In the genomic region with DNA sequence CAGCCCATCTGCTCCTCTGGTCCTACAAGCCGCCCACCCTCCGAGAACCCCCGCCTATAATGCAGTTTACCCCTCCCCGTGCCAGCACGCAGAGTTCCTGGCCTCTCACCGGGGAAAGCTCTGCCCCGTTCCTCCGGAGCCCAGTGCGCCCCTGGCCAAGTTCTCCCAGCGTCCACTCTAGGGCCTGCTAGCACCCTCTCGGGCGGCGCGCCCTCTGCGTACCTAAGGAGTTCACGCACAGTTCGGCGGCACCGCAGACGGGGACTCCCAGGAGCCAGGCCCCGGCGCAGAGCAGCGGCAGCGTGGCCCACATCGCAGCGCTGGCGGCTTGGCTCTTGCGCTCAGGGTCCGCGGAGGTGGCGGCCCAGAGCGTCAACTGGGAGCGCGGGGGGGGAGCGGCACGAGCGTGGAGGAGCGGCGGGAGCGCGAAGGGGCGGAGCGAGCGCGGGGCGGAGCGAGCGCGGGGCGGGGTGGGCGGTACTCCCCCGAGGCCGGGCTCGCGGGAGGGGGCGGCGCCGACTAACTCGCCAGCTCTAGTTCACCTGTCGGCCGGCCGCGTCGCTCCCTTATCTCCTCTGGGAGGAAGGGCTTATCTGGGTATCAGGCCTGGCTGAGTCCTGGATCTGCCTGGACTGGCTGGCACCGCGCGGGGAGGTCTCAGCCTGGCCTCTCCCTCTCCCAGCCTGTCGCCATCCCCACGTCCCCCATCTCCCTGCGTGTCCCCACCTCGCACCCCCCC, we compare ENCODE assay signal across 1 cellular context.
TF ChIP-seq lines count a peak whose summit lies in the region.

A gene with protein sequence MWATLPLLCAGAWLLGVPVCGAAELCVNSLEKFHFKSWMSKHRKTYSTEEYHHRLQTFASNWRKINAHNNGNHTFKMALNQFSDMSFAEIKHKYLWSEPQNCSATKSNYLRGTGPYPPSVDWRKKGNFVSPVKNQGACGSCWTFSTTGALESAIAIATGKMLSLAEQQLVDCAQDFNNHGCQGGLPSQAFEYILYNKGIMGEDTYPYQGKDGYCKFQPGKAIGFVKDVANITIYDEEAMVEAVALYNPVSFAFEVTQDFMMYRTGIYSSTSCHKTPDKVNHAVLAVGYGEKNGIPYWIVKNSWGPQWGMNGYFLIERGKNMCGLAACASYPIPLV (minus strand): TSS at position 378 of the 739 bp plus-strand sequence. CDS start 65 bp downstream, at position 313.

TF ChIP-seq in HepG2, 621 proteins besides CTCF, POLR2A, EP300 and RAD21 (continued from another document and continues in another):
- TF ChIP-seq, protein P1, sequence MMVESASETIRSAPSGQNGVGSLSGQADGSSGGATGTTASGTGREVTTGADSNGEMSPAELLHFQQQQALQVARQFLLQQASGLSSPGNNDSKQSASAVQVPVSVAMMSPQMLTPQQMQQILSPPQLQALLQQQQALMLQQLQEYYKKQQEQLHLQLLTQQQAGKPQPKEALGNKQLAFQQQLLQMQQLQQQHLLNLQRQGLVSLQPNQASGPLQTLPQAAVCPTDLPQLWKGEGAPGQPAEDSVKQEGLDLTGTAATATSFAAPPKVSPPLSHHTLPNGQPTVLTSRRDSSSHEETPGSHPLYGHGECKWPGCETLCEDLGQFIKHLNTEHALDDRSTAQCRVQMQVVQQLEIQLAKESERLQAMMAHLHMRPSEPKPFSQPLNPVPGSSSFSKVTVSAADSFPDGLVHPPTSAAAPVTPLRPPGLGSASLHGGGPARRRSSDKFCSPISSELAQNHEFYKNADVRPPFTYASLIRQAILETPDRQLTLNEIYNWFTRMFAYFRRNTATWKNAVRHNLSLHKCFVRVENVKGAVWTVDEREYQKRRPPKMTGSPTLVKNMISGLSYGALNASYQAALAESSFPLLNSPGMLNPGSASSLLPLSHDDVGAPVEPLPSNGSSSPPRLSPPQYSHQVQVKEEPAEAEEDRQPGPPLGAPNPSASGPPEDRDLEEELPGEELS (CRISPR knock-in tag; IDR thresholded peaks at IDR 0.05), result peak; percentile 41; the same call in 1 of the 2 replicates
- TF ChIP-seq ZNF530 (CRISPR knock-in tag; IDR thresholded peaks at IDR 0.05; ENCODE audit: low read depth), result no peak
- TF ChIP-seq, protein P2, sequence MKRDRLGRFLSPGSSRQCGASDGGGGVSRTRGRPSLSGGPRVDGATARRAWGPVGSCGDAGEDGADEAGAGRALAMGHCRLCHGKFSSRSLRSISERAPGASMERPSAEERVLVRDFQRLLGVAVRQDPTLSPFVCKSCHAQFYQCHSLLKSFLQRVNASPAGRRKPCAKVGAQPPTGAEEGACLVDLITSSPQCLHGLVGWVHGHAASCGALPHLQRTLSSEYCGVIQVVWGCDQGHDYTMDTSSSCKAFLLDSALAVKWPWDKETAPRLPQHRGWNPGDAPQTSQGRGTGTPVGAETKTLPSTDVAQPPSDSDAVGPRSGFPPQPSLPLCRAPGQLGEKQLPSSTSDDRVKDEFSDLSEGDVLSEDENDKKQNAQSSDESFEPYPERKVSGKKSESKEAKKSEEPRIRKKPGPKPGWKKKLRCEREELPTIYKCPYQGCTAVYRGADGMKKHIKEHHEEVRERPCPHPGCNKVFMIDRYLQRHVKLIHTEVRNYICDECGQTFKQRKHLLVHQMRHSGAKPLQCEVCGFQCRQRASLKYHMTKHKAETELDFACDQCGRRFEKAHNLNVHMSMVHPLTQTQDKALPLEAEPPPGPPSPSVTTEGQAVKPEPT (CRISPR knock-in tag; IDR thresholded peaks at IDR 0.05; ENCODE audit: low read depth), result 0 out of 2 replicates have a peak, but pooled peaks have one; percentile 68
- TF ChIP-seq, protein P3, sequence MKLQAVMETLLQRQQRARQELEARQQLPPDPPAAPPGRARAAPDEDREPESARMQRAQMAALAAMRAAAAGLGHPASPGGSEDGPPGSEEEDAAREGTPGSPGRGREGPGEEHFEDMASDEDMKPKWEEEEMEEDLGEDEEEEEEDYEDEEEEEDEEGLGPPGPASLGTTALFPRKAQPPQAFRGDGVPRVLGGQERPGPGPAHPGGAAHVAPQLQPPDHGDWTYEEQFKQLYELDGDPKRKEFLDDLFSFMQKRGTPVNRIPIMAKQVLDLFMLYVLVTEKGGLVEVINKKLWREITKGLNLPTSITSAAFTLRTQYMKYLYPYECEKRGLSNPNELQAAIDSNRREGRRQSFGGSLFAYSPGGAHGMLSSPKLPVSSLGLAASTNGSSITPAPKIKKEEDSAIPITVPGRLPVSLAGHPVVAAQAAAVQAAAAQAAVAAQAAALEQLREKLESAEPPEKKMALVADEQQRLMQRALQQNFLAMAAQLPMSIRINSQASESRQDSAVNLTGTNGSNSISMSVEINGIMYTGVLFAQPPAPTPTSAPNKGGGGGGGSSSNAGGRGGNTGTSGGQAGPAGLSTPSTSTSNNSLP (IDR thresholded peaks at IDR 0.05; ENCODE audit: low read depth, low read length), result no peak
- no peak for TF ChIP-seq SIN3A (IDR thresholded peaks at IDR 0.05; ENCODE audit: borderline replicate concordance, low read depth, low read length)
- no peak for TF ChIP-seq ZNF30 (CRISPR knock-in tag; IDR thresholded peaks at IDR 0.05)
- TF ChIP-seq CENPT (CRISPR knock-in tag; IDR thresholded peaks at IDR 0.05; ENCODE audit: low read depth), result peak; percentile 86; the same call in 1 of the 2 replicates
- TF ChIP-seq ZNF607 (CRISPR knock-in tag; IDR thresholded peaks at IDR 0.05; ENCODE audit: borderline replicate concordance), result peak; percentile 88; the same call in 1 of the 2 replicates
- TF ChIP-seq, protein P4, sequence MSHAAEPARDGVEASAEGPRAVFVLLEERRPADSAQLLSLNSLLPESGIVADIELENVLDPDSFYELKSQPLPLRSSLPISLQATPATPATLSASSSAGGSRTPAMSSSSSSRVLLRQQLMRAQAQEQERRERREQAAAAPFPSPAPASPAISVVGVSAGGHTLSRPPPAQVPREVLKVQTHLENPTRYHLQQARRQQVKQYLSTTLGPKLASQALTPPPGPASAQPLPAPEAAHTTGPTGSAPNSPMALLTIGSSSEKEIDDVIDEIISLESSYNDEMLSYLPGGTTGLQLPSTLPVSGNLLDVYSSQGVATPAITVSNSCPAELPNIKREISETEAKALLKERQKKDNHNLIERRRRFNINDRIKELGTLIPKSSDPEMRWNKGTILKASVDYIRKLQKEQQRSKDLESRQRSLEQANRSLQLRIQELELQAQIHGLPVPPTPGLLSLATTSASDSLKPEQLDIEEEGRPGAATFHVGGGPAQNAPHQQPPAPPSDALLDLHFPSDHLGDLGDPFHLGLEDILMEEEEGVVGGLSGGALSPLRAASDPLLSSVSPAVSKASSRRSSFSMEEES (CRISPR knock-in tag; IDR thresholded peaks at IDR 0.05), result no peak
- TF ChIP-seq, protein P5, sequence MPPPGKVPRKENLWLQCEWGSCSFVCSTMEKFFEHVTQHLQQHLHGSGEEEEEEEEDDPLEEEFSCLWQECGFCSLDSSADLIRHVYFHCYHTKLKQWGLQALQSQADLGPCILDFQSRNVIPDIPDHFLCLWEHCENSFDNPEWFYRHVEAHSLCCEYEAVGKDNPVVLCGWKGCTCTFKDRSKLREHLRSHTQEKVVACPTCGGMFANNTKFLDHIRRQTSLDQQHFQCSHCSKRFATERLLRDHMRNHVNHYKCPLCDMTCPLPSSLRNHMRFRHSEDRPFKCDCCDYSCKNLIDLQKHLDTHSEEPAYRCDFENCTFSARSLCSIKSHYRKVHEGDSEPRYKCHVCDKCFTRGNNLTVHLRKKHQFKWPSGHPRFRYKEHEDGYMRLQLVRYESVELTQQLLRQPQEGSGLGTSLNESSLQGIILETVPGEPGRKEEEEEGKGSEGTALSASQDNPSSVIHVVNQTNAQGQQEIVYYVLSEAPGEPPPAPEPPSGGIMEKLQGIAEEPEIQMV (CRISPR knock-in tag; IDR thresholded peaks at IDR 0.05; ENCODE audit: low read depth), result peak; percentile 88
- TF ChIP-seq ZNF432 (CRISPR knock-in tag; IDR thresholded peaks at IDR 0.05; ENCODE audit: borderline replicate concordance), result no peak
- no peak for TF ChIP-seq HOXD1 (CRISPR knock-in tag; IDR thresholded peaks at IDR 0.05)
- no peak for TF ChIP-seq ZNF124 (CRISPR knock-in tag; IDR thresholded peaks at IDR 0.05)
- TF ChIP-seq NAIF1 (CRISPR knock-in tag; IDR thresholded peaks at IDR 0.05; ENCODE audit: borderline replicate concordance), result peak; percentile 68; the same call in 1 of the 2 replicates
- TF ChIP-seq, protein P6, sequence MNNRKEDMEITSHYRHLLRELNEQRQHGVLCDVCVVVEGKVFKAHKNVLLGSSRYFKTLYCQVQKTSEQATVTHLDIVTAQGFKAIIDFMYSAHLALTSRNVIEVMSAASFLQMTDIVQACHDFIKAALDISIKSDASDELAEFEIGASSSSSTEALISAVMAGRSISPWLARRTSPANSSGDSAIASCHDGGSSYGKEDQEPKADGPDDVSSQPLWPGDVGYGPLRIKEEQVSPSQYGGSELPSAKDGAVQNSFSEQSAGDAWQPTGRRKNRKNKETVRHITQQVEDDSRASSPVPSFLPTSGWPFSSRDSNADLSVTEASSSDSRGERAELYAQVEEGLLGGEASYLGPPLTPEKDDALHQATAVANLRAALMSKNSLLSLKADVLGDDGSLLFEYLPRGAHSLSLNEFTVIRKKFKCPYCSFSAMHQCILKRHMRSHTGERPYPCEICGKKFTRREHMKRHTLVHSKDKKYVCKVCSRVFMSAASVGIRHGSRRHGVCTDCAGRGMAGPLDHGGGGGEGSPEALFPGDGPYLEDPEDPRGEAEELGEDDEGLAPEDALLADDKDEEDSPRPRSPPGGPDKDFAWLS (CRISPR knock-in tag; IDR thresholded peaks at IDR 0.05; ENCODE audit: borderline replicate concordance), result no peak
- TF ChIP-seq ZNF354B (CRISPR knock-in tag; IDR thresholded peaks at IDR 0.05), result no peak
- TF ChIP-seq ZFP90 (CRISPR knock-in tag; IDR thresholded peaks at IDR 0.05; ENCODE audit: borderline replicate concordance), result no peak
- no peak for TF ChIP-seq PCBP1 (IDR thresholded peaks at IDR 0.05; ENCODE audit: borderline replicate concordance, low read depth, low read length)
- TF ChIP-seq ELF4 (CRISPR knock-in tag; IDR thresholded peaks at IDR 0.05; ENCODE audit: borderline replicate concordance), result no peak
- TF ChIP-seq FOXK2 (IDR thresholded peaks at IDR 0.05), result no peak
- no peak; the same call in 1 of the 2 replicates for TF ChIP-seq PPARG (CRISPR knock-in tag; conservative IDR thresholded peaks at IDR 0.05)
- peak; percentile 61 for TF ChIP-seq RXRA (CRISPR knock-in tag; IDR thresholded peaks at IDR 0.05)
- TF ChIP-seq SSRP1 (CRISPR knock-in tag; IDR thresholded peaks at IDR 0.05), result no peak
- TF ChIP-seq, protein P7, sequence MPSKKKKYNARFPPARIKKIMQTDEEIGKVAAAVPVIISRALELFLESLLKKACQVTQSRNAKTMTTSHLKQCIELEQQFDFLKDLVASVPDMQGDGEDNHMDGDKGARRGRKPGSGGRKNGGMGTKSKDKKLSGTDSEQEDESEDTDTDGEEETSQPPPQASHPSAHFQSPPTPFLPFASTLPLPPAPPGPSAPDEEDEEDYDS (CRISPR knock-in tag; IDR thresholded peaks at IDR 0.05), result no peak; the same call in 1 of the 2 replicates
- TF ChIP-seq ZSCAN9 (CRISPR knock-in tag; IDR thresholded peaks at IDR 0.05; ENCODE audit: borderline replicate concordance), result peak; percentile 90
- no peak for TF ChIP-seq EHMT2 (IDR thresholded peaks at IDR 0.05; ENCODE audit: borderline replicate concordance, low read depth, low read length)
- TF ChIP-seq, protein P8, sequence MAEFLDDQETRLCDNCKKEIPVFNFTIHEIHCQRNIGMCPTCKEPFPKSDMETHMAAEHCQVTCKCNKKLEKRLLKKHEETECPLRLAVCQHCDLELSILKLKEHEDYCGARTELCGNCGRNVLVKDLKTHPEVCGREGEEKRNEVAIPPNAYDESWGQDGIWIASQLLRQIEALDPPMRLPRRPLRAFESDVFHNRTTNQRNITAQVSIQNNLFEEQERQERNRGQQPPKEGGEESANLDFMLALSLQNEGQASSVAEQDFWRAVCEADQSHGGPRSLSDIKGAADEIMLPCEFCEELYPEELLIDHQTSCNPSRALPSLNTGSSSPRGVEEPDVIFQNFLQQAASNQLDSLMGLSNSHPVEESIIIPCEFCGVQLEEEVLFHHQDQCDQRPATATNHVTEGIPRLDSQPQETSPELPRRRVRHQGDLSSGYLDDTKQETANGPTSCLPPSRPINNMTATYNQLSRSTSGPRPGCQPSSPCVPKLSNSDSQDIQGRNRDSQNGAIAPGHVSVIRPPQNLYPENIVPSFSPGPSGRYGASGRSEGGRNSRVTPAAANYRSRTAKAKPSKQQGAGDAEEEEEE (CRISPR knock-in tag; IDR thresholded peaks at IDR 0.05; ENCODE audit: borderline replicate concordance), result no peak
- TF ChIP-seq, protein P9, sequence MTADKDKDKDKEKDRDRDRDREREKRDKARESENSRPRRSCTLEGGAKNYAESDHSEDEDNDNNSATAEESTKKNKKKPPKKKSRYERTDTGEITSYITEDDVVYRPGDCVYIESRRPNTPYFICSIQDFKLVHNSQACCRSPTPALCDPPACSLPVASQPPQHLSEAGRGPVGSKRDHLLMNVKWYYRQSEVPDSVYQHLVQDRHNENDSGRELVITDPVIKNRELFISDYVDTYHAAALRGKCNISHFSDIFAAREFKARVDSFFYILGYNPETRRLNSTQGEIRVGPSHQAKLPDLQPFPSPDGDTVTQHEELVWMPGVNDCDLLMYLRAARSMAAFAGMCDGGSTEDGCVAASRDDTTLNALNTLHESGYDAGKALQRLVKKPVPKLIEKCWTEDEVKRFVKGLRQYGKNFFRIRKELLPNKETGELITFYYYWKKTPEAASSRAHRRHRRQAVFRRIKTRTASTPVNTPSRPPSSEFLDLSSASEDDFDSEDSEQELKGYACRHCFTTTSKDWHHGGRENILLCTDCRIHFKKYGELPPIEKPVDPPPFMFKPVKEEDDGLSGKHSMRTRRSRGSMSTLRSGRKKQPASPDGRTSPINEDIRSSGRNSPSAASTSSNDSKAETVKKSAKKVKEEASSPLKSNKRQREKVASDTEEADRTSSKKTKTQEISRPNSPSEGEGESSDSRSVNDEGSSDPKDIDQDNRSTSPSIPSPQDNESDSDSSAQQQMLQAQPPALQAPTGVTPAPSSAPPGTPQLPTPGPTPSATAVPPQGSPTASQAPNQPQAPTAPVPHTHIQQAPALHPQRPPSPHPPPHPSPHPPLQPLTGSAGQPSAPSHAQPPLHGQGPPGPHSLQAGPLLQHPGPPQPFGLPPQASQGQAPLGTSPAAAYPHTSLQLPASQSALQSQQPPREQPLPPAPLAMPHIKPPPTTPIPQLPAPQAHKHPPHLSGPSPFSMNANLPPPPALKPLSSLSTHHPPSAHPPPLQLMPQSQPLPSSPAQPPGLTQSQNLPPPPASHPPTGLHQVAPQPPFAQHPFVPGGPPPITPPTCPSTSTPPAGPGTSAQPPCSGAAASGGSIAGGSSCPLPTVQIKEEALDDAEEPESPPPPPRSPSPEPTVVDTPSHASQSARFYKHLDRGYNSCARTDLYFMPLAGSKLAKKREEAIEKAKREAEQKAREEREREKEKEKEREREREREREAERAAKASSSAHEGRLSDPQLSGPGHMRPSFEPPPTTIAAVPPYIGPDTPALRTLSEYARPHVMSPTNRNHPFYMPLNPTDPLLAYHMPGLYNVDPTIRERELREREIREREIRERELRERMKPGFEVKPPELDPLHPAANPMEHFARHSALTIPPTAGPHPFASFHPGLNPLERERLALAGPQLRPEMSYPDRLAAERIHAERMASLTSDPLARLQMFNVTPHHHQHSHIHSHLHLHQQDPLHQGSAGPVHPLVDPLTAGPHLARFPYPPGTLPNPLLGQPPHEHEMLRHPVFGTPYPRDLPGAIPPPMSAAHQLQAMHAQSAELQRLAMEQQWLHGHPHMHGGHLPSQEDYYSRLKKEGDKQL (CRISPR knock-in tag; IDR thresholded peaks at IDR 0.05; ENCODE audit: low read depth), result no peak
- TF ChIP-seq, protein P10, sequence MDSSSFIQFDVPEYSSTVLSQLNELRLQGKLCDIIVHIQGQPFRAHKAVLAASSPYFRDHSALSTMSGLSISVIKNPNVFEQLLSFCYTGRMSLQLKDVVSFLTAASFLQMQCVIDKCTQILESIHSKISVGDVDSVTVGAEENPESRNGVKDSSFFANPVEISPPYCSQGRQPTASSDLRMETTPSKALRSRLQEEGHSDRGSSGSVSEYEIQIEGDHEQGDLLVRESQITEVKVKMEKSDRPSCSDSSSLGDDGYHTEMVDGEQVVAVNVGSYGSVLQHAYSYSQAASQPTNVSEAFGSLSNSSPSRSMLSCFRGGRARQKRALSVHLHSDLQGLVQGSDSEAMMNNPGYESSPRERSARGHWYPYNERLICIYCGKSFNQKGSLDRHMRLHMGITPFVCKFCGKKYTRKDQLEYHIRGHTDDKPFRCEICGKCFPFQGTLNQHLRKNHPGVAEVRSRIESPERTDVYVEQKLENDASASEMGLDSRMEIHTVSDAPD (CRISPR knock-in tag; IDR thresholded peaks at IDR 0.05), result peak; percentile 77
- no peak for TF ChIP-seq MBNL3 (CRISPR knock-in tag; conservative IDR thresholded peaks at IDR 0.05)
